In the genomic region with DNA sequence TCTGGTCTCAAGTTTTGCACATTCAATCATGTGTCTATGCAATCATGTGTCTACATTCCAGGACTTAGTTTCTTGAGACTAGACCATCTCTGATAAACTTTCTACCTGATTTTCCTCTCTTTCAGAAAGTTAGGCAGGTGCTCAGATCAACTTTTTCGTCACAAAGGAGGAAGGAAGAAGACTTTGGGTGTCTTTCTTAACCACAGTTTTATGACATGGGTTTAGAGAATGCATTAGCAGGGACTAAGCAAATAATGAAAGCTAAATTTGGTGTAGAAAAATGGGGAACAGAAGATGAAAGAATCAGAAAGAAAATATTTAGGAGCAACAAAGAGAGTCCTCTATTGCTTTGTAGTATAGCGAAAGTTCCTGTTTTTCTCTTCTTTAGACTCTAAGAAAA, we compare ENCODE assay signal across 2 cellular contexts.
A peak's percentile ranks its signal among the peaks of the same experiment; 100 is the strongest.
TF ChIP-seq lines count a peak whose summit lies in the region.

No MANE protein-coding gene starts in this region.

TF ChIP-seq in GM12891, 5 proteins besides CTCF, POLR2A, EP300 and RAD21 (continued from another document):
- TF ChIP-seq POU2F2 (IDR thresholded peaks at IDR 0.05; ENCODE audit: low read depth, low read length) (no peak), POLR2AphosphoS5 (IDR thresholded peaks at IDR 0.05; ENCODE audit: low read depth, low read length) (no peak), TAF1 (IDR thresholded peaks at IDR 0.05; ENCODE audit: low read depth, low read length) (no peak), SPI1 (IDR thresholded peaks at IDR 0.05; ENCODE audit: low read depth, low read length) (no peak)

TF ChIP-seq in GM12878, 131 proteins besides CTCF, POLR2A, EP300 and RAD21 (continued from another document):
- TF ChIP-seq CREM (IDR thresholded peaks at IDR 0.05; ENCODE audit: low read depth) (peak; percentile 39; the same call in 1 of the 2 replicates), ZNF207 (IDR thresholded peaks at IDR 0.05; ENCODE audit: borderline replicate concordance) (no peak), CREB1 (IDR thresholded peaks at IDR 0.05; ENCODE audit: low read depth) (peak; percentile 58), SMC3 (IDR thresholded peaks at IDR 0.05; ENCODE audit: borderline replicate concordance, low read length) (no peak), IKZF2 (IDR thresholded peaks at IDR 0.05) (0 out of 4 replicates have a peak, but pooled peaks of 1 of the 2 experiments have one; percentile 16), IRF4 (IDR thresholded peaks at IDR 0.05; ENCODE audit: low read depth, low read length) (no peak), RUNX3 (IDR thresholded peaks at IDR 0.05; ENCODE audit: low read length) (peak; percentile 71), TBL1XR1 (IDR thresholded peaks at IDR 0.05; ENCODE audit: low read depth, low read length) (no peak), STAT3 (IDR thresholded peaks at IDR 0.05; ENCODE audit: low read depth, low read length) (no peak)
- TF ChIP-seq, protein P1, sequence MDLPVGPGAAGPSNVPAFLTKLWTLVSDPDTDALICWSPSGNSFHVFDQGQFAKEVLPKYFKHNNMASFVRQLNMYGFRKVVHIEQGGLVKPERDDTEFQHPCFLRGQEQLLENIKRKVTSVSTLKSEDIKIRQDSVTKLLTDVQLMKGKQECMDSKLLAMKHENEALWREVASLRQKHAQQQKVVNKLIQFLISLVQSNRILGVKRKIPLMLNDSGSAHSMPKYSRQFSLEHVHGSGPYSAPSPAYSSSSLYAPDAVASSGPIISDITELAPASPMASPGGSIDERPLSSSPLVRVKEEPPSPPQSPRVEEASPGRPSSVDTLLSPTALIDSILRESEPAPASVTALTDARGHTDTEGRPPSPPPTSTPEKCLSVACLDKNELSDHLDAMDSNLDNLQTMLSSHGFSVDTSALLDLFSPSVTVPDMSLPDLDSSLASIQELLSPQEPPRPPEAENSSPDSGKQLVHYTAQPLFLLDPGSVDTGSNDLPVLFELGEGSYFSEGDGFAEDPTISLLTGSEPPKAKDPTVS (IDR thresholded peaks at IDR 0.05; ENCODE audit: low read depth, low read length) = no peak
